In genomic region chr6:125267806-125268523, GRCh38 we compare ENCODE assay signal across 23 cellular contexts. TPM values are rescaled to one million over a fixed set of nuclear protein-coding genes. Genes with fewer than 3 reads are reported as not detected.
DNase-seq lines count a peak whose midpoint lies in the region; ATAC-seq, FAIRE-seq and TF ChIP-seq lines count a peak whose summit lies in the region.
"Had no signal": no experiment of that assay in that cellular context is flagged by ENCODE, and none has a peak within 500 bp of the region (broad histone marks: within the 10 kb centered on the region; RNA-seq: fewer than 3 reads in every experiment).

No MANE protein-coding gene starts in this region.

- no peaks in the 10 kb centered on the region for H3K9me3 ChIP-seq in IMR-90 (ENCODE audit: control insufficient read depth, insufficient read depth, low read length)
- no peaks in the 10 kb centered on the region for H3K9me3 ChIP-seq in GM12878 (replicated peaks; ENCODE audit: control insufficient read depth, insufficient read depth, low read length)
- H3K9me3 ChIP-seq: esophagus squamous epithelium, lower lobe of right lung, sigmoid colon, tibial nerve had no signal

- H3K14ac ChIP-seq in IMR-90 (replicated peaks; ENCODE audit: low read depth, low read length) = no peak overlapping the region

- H4K20me1 ChIP-seq in IMR-90 (ENCODE audit: insufficient read depth, low read length) (no peaks in the 10 kb centered on the region), GM12878 (ENCODE audit: control insufficient read depth, insufficient read depth) (no peaks in the 10 kb centered on the region)

- H3K27ac ChIP-seq in IMR-90 (ENCODE audit: insufficient read depth, low read length) = no peak overlapping the region
- no peak overlapping the region for H3K27ac ChIP-seq in GM12878 (ENCODE audit: control insufficient read depth, insufficient read depth)
- H3K27ac ChIP-seq: esophagus squamous epithelium, lower lobe of right lung, RWPE1, sigmoid colon, tibial nerve had no signal

- no peak overlapping the region for H3K4me3 Mint-ChIP-seq in activated T-helper 2 cell treated with anti-CD3 and anti-CD28 coated beads, Interferon-gamma antibody, Interleukin-2, Interleukin-4, amounts not matched to agents 10 μg/mL and 5 μg/mL and 100 μg/mL, durations not matched to agents 14 hours and 24 hours and 36 hours (ENCODE audit: low read depth)
- H3K4me3 Mint-ChIP-seq: CD8-positive, alpha-beta T cell; stimulated activated naive CD8-positive, alpha-beta T cell treated with anti-CD3 and anti-CD28 coated beads, Interleukin-15, Interleukin-2, amounts not matched to agents 100 ng/mL and 50 ng/mL, for 24 hours had no signal

- intact Hi-C loops in IMR-90 (cut with micrococcal nuclease) = no loop called here
- intact Hi-C loops in GM12878 (cut with micrococcal nuclease; ENCODE audit: unreplicated experiment) = no loop called here
- intact Hi-C loops in activated T-helper 2 cell treated with anti-CD3 and anti-CD28 coated beads, Interferon-gamma antibody, Interleukin-2, Interleukin-4, amounts not matched to agents 10 μg/mL and 5 μg/mL and 100 μg/mL, durations not matched to agents 14 hours and 24 hours and 36 hours (cut with micrococcal nuclease) = no loop called here

- H2BK20ac ChIP-seq in IMR-90 (ENCODE audit: low read depth, low read length) = no peak overlapping the region

- RAD21 ChIA-PET in GM12878 (lab: Charles Lee; ENCODE audit: unreplicated experiment) = no interaction called here

- no peaks in the 10 kb centered on the region for H3K4me1 Mint-ChIP-seq in activated T-helper 2 cell treated with anti-CD3 and anti-CD28 coated beads, Interferon-gamma antibody, Interleukin-2, Interleukin-4, amounts not matched to agents 10 μg/mL and 5 μg/mL and 100 μg/mL, durations not matched to agents 14 hours and 24 hours and 36 hours (ENCODE audit: low read depth)

- no peak for TF ChIP-seq POLR2A in IMR-90 (IDR thresholded peaks at IDR 0.05; ENCODE audit: low read depth, low read length)
- TF ChIP-seq POLR2A in GM12878 (IDR thresholded peaks at IDR 0.05; ENCODE audit: low read depth, low read length) = no peak

- H3K79me2 ChIP-seq in GM12878 (ENCODE audit: control insufficient read depth, insufficient read depth, low read length) = no peaks in the 10 kb centered on the region

- in situ Hi-C loops in Caki2 (cut with HindIII; ENCODE audit: low pct_unique_long_range_greater_than_20kb, low sequenced_read_pairs) (no loop called here), IMR-90 (cut with MboI; ENCODE audit: low sequenced_read_pairs) (no loop called here), GM12878 (cut with MboI) (no loop called here)

- H3K36me3 Mint-ChIP-seq in activated T-helper 2 cell treated with anti-CD3 and anti-CD28 coated beads, Interferon-gamma antibody, Interleukin-2, Interleukin-4, amounts not matched to agents 10 μg/mL and 5 μg/mL and 100 μg/mL, durations not matched to agents 14 hours and 24 hours and 36 hours (ENCODE audit: low read depth) = peaks cover 15% of the 10 kb centered on the region

- no peak overlapping the region for H3K4me2 ChIP-seq in IMR-90 (ENCODE audit: low read depth, low read length)
- no peak overlapping the region for H3K4me2 ChIP-seq in GM12878 (ENCODE audit: control insufficient read depth, insufficient read depth)

- WGBS in IMR-90 (ENCODE audit: extremely low coverage in 2 of 2, insufficient read length in 1 of 2), 2 experiments = 58% methylated on average over 2 of the region's 12 CpGs; no CpG with 5 or more reads in 1 of the 2 experiments
- 88% methylated on average over 12 of the region's 12 CpGs for WGBS in GM12878 (ENCODE audit: insufficient coverage, insufficient replicate concordance, low lambda C conversion rate, missing lambda C conversion rate)

- H3K9me1 ChIP-seq in IMR-90 (ENCODE audit: insufficient read depth, low read length) = no peaks in the 10 kb centered on the region; the same call in 1 of the 2 replicates

- SMC1A ChIA-PET in GM12878 (lab: Charles Lee; ENCODE audit: uncharacterized antibody, unreplicated experiment) = no interaction called here

- dilution Hi-C loops in IMR-90 (cut with HindIII; ENCODE audit: low sequenced_read_pairs, unreplicated experiment) = no loop called here

- H3K27ac Mint-ChIP-seq in activated T-helper 2 cell treated with anti-CD3 and anti-CD28 coated beads, Interferon-gamma antibody, Interleukin-2, Interleukin-4, amounts not matched to agents 10 μg/mL and 5 μg/mL and 100 μg/mL, durations not matched to agents 14 hours and 24 hours and 36 hours = no peak overlapping the region
- H3K27ac Mint-ChIP-seq: CD8-positive, alpha-beta T cell; stimulated activated naive CD8-positive, alpha-beta T cell treated with anti-CD3 and anti-CD28 coated beads, Interleukin-15, Interleukin-2, amounts not matched to agents 100 ng/mL and 50 ng/mL, for 24 hours had no signal

- H3K9ac ChIP-seq in IMR-90 (ENCODE audit: low read depth, low read length) (no peak overlapping the region), GM12878 (ENCODE audit: control insufficient read depth, insufficient read depth, low read length) (no peak overlapping the region)

- no peaks in the 10 kb centered on the region for H3K27me3 Mint-ChIP-seq in activated T-helper 2 cell treated with anti-CD3 and anti-CD28 coated beads, Interferon-gamma antibody, Interleukin-2, Interleukin-4, amounts not matched to agents 10 μg/mL and 5 μg/mL and 100 μg/mL, durations not matched to agents 14 hours and 24 hours and 36 hours (ENCODE audit: low read depth)
- H3K27me3 Mint-ChIP-seq: stimulated activated naive CD8-positive, alpha-beta T cell treated with anti-CD3 and anti-CD28 coated beads, Interleukin-15, Interleukin-2, amounts not matched to agents 100 ng/mL and 50 ng/mL, for 24 hours had no signal

- H3K4me3 ChIP-seq in IMR-90 (ENCODE audit: insufficient read depth, low read depth, low read length) = no peak overlapping the region
- H3K4me3 ChIP-seq in GM12878 = no peak overlapping the region
- H3K4me3 ChIP-seq: esophagus squamous epithelium, lower lobe of right lung, sigmoid colon, tibial nerve had no signal

- POLR2A ChIA-PET in IMR-90 (lab: Charles Lee; ENCODE audit: unreplicated experiment) = no interaction called here
- POLR2A ChIA-PET in GM12878 (lab: Charles Lee) = no interaction called here

- H4K91ac ChIP-seq in IMR-90 (ENCODE audit: insufficient read depth, low read depth, low read length) = no peak overlapping the region

- no peak overlapping the region for H2AFZ ChIP-seq in IMR-90 (replicated peaks; ENCODE audit: low read length, poor library complexity)
- no peak overlapping the region for H2AFZ ChIP-seq in GM12878 (ENCODE audit: control insufficient read depth, low read depth, low read length)

- DNase-seq in Caki2 (ENCODE audit: low read depth) (peak; percentile 44), IMR-90 (no peak), GM12878 (ENCODE audit: low read depth, low spot score) (no peak), glomerular visceral epithelial cell (ENCODE audit: extremely low spot score) (peak; percentile 17), HK-2 (ENCODE audit: unreplicated experiment) (no peak)
- no peak for DNase-seq in activated T-helper 2 cell treated with anti-CD3 and anti-CD28 coated beads, Interferon-gamma antibody, Interleukin-2, Interleukin-4, amounts not matched to agents 10 μg/mL and 5 μg/mL and 100 μg/mL, durations not matched to agents 14 hours and 24 hours and 36 hours (ENCODE audit: low spot score)
- no peak for DNase-seq in stimulated activated CD4-positive, alpha-beta T cell treated with anti-CD3 and anti-CD28 coated beads, Interleukin-12 subunit alpha, Interleukin-12 subunit beta, amount 100 ng/mL, for 4 hours
- DNase-seq: activated CD4-positive, alpha-beta T cell treated with anti-CD3 and anti-CD28 coated beads for 4 hours; activated effector memory CD4-positive, alpha-beta T cell treated with Interleukin-2 at 50 U/mL for 16 hours; CD8-positive, alpha-beta T cell; central memory CD4-positive, alpha-beta T cell; effector CD4-positive, alpha-beta T cell; esophagus squamous epithelium; Karpas-422; lower lobe of right lung; NCI-H226; sigmoid colon; stimulated activated CD4-positive, alpha-beta T cell treated with anti-CD3 and anti-CD28 coated beads, Interleukin-1b, Interleukin-23, amount 100 ng/mL, for 48 hours; SW 1271 had no signal

- H3K23ac ChIP-seq in IMR-90 (ENCODE audit: low read depth, low read length) = no peak overlapping the region; the same call in 1 of the 2 replicates

- H3K27me3 ChIP-seq in IMR-90 (ENCODE audit: control insufficient read depth, insufficient read depth, low read length) (no peaks in the 10 kb centered on the region), GM12878 (replicated peaks in 1 of 2; ENCODE audit: control insufficient read depth in 2 of 2, insufficient read depth in 2 of 2, low read length in 1 of 2) (no peaks in the 10 kb centered on the region)
- H3K27me3 ChIP-seq: esophagus squamous epithelium, sigmoid colon, tibial nerve had no signal

- TF ChIP-seq RAD21 in IMR-90 (IDR thresholded peaks at IDR 0.05; ENCODE audit: low read length) (no peak), GM12878 (IDR thresholded peaks at IDR 0.05; ENCODE audit: insufficient read depth, low read depth, low read length) (no peak)

- FAIRE-seq in GM12878 (lab: Jason Lieb, UNC) = no peak

- no TSS peak for BruUV-seq in IMR-90 (replicated peaks; lab: Mats Ljungman, UMichigan)
- no TSS peak for BruUV-seq in GM12878 (replicated peaks; lab: Mats Ljungman, UMichigan)

- no peak overlapping the region for H2BK120ac ChIP-seq in IMR-90 (ENCODE audit: low read depth, low read length)

- ATAC-seq in IMR-90 (ENCODE audit: low read depth) (no peak), GM12878 (no peak), SK-N-SH treated with all-trans-retinoic acid at 6 μM for 48 hours (no peak)
- ATAC-seq: CD8-positive, alpha-beta T cell had no signal

- no peaks in the 10 kb centered on the region for H3K79me1 ChIP-seq in IMR-90 (ENCODE audit: low read depth in 1 of 2, low read length in 2 of 2)

- H3K18ac ChIP-seq in IMR-90 (ENCODE audit: low read depth, low read length) = no peak overlapping the region

- no peaks in the 10 kb centered on the region for H3K9me3 Mint-ChIP-seq in activated T-helper 2 cell treated with anti-CD3 and anti-CD28 coated beads, Interferon-gamma antibody, Interleukin-2, Interleukin-4, amounts not matched to agents 10 μg/mL and 5 μg/mL and 100 μg/mL, durations not matched to agents 14 hours and 24 hours and 36 hours
- H3K9me3 Mint-ChIP-seq: CD8-positive, alpha-beta T cell; stimulated activated naive CD8-positive, alpha-beta T cell treated with anti-CD3 and anti-CD28 coated beads, Interleukin-15, Interleukin-2, amounts not matched to agents 100 ng/mL and 50 ng/mL, for 24 hours had no signal

- H4K8ac ChIP-seq in IMR-90 (ENCODE audit: low read depth in 2 of 2, low read length in 2 of 2) = no peak overlapping the region

- no peak overlapping the region for H4K5ac ChIP-seq in IMR-90 (ENCODE audit: low read depth, low read length)

- no peak for TF ChIP-seq EP300 in GM12878 (IDR thresholded peaks at IDR 0.05; ENCODE audit: borderline replicate concordance in 1 of 2, control insufficient read depth in 1 of 2, low read depth in 2 of 2, low read length in 2 of 2)

- H2BK5ac ChIP-seq in IMR-90 (ENCODE audit: low read depth, low read length, poor library complexity, severe bottlenecking) = no peak overlapping the region

- H2AK5ac ChIP-seq in IMR-90 (ENCODE audit: low read depth, low read length) = peak overlapping the region; percentile 15; the same call in 1 of the 2 replicates

- H3K4me1 ChIP-seq in IMR-90 (ENCODE audit: control insufficient read depth, insufficient read depth, low read length) (no peaks in the 10 kb centered on the region; the same call in 1 of the 2 replicates), GM12878 (ENCODE audit: control insufficient read depth, insufficient read depth, low read length) (no peaks in the 10 kb centered on the region)
- H3K4me1 ChIP-seq: esophagus squamous epithelium, lower lobe of right lung, tibial nerve had no signal

- H3K56ac ChIP-seq in IMR-90 (ENCODE audit: extremely low read depth, insufficient read depth, low read length) = no peak overlapping the region

- TF ChIP-seq CTCF in IMR-90 (conservative IDR thresholded peaks at IDR 0.05; ENCODE audit: low read depth, low read length) (no peak), GM12878 (IDR thresholded peaks at IDR 0.05 in 2 of 3, conservative IDR thresholded peaks at IDR 0.05 in 1 of 3; ENCODE audit: control insufficient read depth in 2 of 3, extremely low read depth in 1 of 3, insufficient read depth in 1 of 3, low read depth in 3 of 3, low read length in 3 of 3) (no peak)

- peaks cover 10% of the 10 kb centered on the region for H3K36me3 ChIP-seq in IMR-90 (ENCODE audit: control insufficient read depth, insufficient read depth, low read length)
- peaks cover 2 to 6% of the 10 kb centered on the region in 2 experiments; a peak in 3 of 4 replicates for H3K36me3 ChIP-seq in GM12878 (ENCODE audit: control insufficient read depth in 2 of 2, insufficient read depth in 2 of 2, low read length in 1 of 2)

- no peak overlapping the region for H2AK9ac ChIP-seq in IMR-90 (replicated peaks; ENCODE audit: low read depth, low read length, poor library complexity)

- CTCF ChIA-PET in IMR-90 (lab: Yijun Ruan, JAX) (no interaction called here), GM12878 (lab: Yijun Ruan, JAX) (interaction anchor here (1.2 kb wide), 1 partner anchor 46 kb away, joined by 4 read pairs; no protein-coding TSS in a partner anchor)

- H2BK15ac ChIP-seq in IMR-90 (ENCODE audit: low read depth, low read length) = no peak overlapping the region

- H3K4ac ChIP-seq in IMR-90 (ENCODE audit: low read depth, low read length) = no peak overlapping the region; the same call in 1 of the 2 replicates

RNA-seq across cellular contexts. Expression of gene HDDC2, which starts 33.8 kb away (rescaled TPM):
- total RNA-seq in Caki2 (2014; rRNA removed; shearing (Covaris generic); ENCODE audit: low replicate concordance) = 257 and 294 TPM in 2 replicates
- total RNA-seq in IMR-90 (2012; rRNA removed) = 40.9 and 51.4 TPM in 2 replicates
- 61.5 and 68.6 TPM in 2 replicates for polyA plus RNA-seq in IMR-90 (2012; rRNA removed)
- polyA plus RNA-seq in IMR-90 (2012; cell fraction: cytosol; rRNA removed) = 50.9 and 52.6 TPM in 2 replicates
- polyA plus RNA-seq in IMR-90 (2012; cell fraction: nucleus; rRNA removed; ENCODE audit: low replicate concordance) = 12.9 and 36.9 TPM in 2 replicates
- total RNA-seq in GM12878 (2013; cell fraction: nucleolus; rRNA removed) = 54.5 and 55.0 TPM in 2 replicates
- 59.4 and 65.1 TPM in 2 replicates for total RNA-seq in GM12878 (2014; rRNA removed)
- 61.9 and 64.9 TPM in 2 replicates for total RNA-seq in GM12878 (2014; rRNA removed; fragmentation: Illumina TruSeq; extraction: Trizol)
- total RNA-seq in GM12878 (2021) = 54.5 and 56.7 TPM in 2 replicates
- 48.6 TPM for polyA plus RNA-seq in GM12878 (2011; ENCODE audit: low read depth)
- polyA plus RNA-seq in GM12878 (2011; rRNA removed) = 148 and 174 TPM in 2 replicates
- polyA plus RNA-seq in GM12878 (2011; cell fraction: cytosol; rRNA removed) = 103 and 110 TPM in 2 replicates
- polyA plus RNA-seq in GM12878 (2011; cell fraction: nucleus; rRNA removed) = 60.2 and 66.8 TPM in 2 replicates
- polyA plus RNA-seq in GM12878 (2012) = 62.8 and 68.1 TPM in 2 replicates
- polyA plus RNA-seq in GM12878 (2014; fragmentation: Illumina TruSeq; extraction: Trizol) = 78.1 and 92.7 TPM in 2 replicates
- polyA plus RNA-seq in GM12878 (2014; fragmentation: Nextera tagmentation; extraction: Ambion mirVana) = 100 to 1,000 TPM; 132 to 134 TPM
- polyA plus RNA-seq in GM12878 (2014; rRNA removed) = 94.5 and 97.7 TPM in 2 replicates
- polyA plus RNA-seq in GM12878 (2016; fragmentation: Nextera tagmentation; extraction: Ambion mirVana) = 100 to 1,000 TPM in 1 of 2 experiments, 10 to 100 TPM in 1; 90.9 to 101 TPM
- 46.4 and 54.0 TPM in 2 replicates for polyA minus RNA-seq in GM12878 (2011; rRNA and poly(A)+ RNA removed)
- 18.0 and 19.8 TPM in 2 replicates for polyA minus RNA-seq in GM12878 (2011; cell fraction: cytosol; rRNA and poly(A)+ RNA removed)
- 28.9 and 50.0 TPM in 2 replicates for polyA minus RNA-seq in GM12878 (2011; cell fraction: nucleus; rRNA and poly(A)+ RNA removed)
- 78.3 and 80.7 TPM in 2 replicates for total RNA-seq in activated T-helper 2 cell treated with anti-CD3 and anti-CD28 coated beads, Interferon-gamma antibody, Interleukin-2, Interleukin-4, amounts not matched to agents 10 μg/mL and 5 μg/mL and 100 μg/mL, durations not matched to agents 14 hours and 24 hours and 36 hours

Comparison
In these comparisons a context has a peak if more than half of its experiments do, and no peak if none do; other contexts are left out.
1. DNase-seq: peak in Caki2 (single experiment) and glomerular visceral epithelial cell (single experiment); none in IMR-90 (single experiment), GM12878 (single experiment), activated T-helper 2 cell treated with anti-CD3 and anti-CD28 coated beads, Interferon-gamma antibody, Interleukin-2, Interleukin-4, amounts not matched to agents 10 μg/mL and 5 μg/mL and 100 μg/mL, durations not matched to agents 14 hours and 24 hours and 36 hours (single experiment), stimulated activated CD4-positive, alpha-beta T cell treated with anti-CD3 and anti-CD28 coated beads, Interleukin-12 subunit alpha, Interleukin-12 subunit beta, amount 100 ng/mL, for 4 hours (single experiment) and HK-2 (single experiment).